33 cellular contexts compared by ENCODE assay signal in the genomic region with DNA sequence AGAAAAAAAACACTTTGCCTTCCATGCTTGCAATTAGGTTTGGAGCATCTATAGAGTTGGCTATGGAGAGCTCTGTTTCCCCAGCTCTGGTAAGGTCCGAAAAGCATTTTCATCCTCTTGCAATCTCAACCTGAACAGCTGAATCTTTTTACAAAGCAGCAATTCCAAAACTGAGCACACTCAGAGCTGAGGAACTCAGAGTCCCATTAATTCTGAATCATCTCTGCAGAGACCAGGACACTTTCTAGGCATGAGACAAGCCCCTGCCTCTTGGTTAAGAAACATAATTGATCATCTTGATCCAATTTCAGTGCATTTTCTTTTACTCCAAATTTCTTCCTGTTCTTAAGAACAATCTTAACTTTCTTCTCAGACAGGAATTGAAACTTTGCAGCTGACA. TPM values are rescaled to one million over a fixed set of nuclear protein-coding genes. Genes with fewer than 3 reads are reported as not detected.
"Had no signal": no experiment of that assay in that cellular context is flagged by ENCODE, and none has a peak within 500 bp of the region (broad histone marks: within the 10 kb centered on the region; RNA-seq: fewer than 3 reads in every experiment).

No MANE protein-coding gene starts in this region.

- H3K9me3 Mint-ChIP-seq: dendritic cell treated with granulocyte-macrophage colony-stimulating factor and Interleukin-4, amounts not matched to agents 40 ng/mL and 50 ng/mL, for 4 days; natural killer cell treated with Interleukin-12 subunit alpha and Interleukin-12 subunit beta and Interleukin-15 and Interleukin-18, amount 100 ng/mL, for 72 hours; stimulated activated naive CD8-positive, alpha-beta T cell treated with anti-CD3 and anti-CD28 coated beads, Interleukin-15, amount 100 ng/mL, for 72 hours had no signal

- H3K4me3 Mint-ChIP-seq: dendritic cell treated with granulocyte-macrophage colony-stimulating factor and Interleukin-4, amounts not matched to agents 40 ng/mL and 50 ng/mL, for 4 days; mesothelial cell of epicardium; naive B cell; natural killer cell treated with Interleukin-12 subunit alpha and Interleukin-12 subunit beta and Interleukin-15 and Interleukin-18, amount 100 ng/mL, for 72 hours; neural crest cell; stimulated activated naive CD8-positive, alpha-beta T cell treated with anti-CD3 and anti-CD28 coated beads, Interleukin-15, amount 100 ng/mL, for 72 hours had no signal

- ATAC-seq: gastrocnemius medialis; left lobe of liver; mucosa of descending colon; right lobe of liver; stimulated activated naive CD8-positive, alpha-beta T cell treated with anti-CD3 and anti-CD28 coated beads, Interleukin-15, amount 100 ng/mL, for 72 hours; upper lobe of right lung had no signal

- H3K4me3 ChIP-seq: esophagus squamous epithelium, gastrocnemius medialis, hepatocyte, mucosa of descending colon, right lobe of liver, smooth muscle cell, suprapubic skin, transverse colon, upper lobe of right lung, uterus had no signal

- H3K36me3 Mint-ChIP-seq: mesothelial cell of epicardium; natural killer cell treated with Interleukin-12 subunit alpha and Interleukin-12 subunit beta and Interleukin-15 and Interleukin-18, amount 100 ng/mL, for 72 hours had no signal

- DNase-seq: effector CD8-positive, alpha-beta T cell; esophagus squamous epithelium; gastrocnemius medialis; kidney; mesenchymal stem cell; mucosa of descending colon; naive B cell; right lobe of liver; stimulated activated CD4-positive, alpha-beta T cell treated with anti-CD3 and anti-CD28 coated beads, Interleukin-12 subunit alpha, Interleukin-12 subunit beta, amount 100 ng/mL, for 4 hours; stimulated activated CD4-positive, alpha-beta T cell treated with anti-CD3 and anti-CD28 coated beads, Interleukin-1b, Interleukin-23, amount 100 ng/mL, for 48 hours; stimulated activated CD4-positive, alpha-beta T cell treated with anti-CD3 and anti-CD28 coated beads, Interleukin-4, amount 100 ng/mL, for 1 hour; stimulated activated CD8-positive, alpha-beta memory T cell treated with anti-CD3 and anti-CD28 coated beads, Interleukin-4, amount 100 ng/mL, for 48 hours; stimulated activated naive CD4-positive, alpha-beta T cell; stimulated activated naive CD8-positive, alpha-beta T cell treated with anti-CD3 and anti-CD28 coated beads, Interleukin-15, amount 100 ng/mL, for 72 hours; transverse colon; upper lobe of right lung; uterus had no signal

- H3K36me3 ChIP-seq: esophagus squamous epithelium, gastrocnemius medialis, neutrophil, right lobe of liver, suprapubic skin, transverse colon, upper lobe of right lung, uterus had no signal

- H3K27ac ChIP-seq: esophagus squamous epithelium, gastrocnemius medialis, hepatocyte, neutrophil, parathyroid adenoma, right lobe of liver, suprapubic skin, transverse colon, upper lobe of right lung, uterus had no signal

- H3K27ac Mint-ChIP-seq: dendritic cell treated with granulocyte-macrophage colony-stimulating factor and Interleukin-4, amounts not matched to agents 40 ng/mL and 50 ng/mL, for 4 days; mesothelial cell of epicardium; natural killer cell treated with Interleukin-12 subunit alpha and Interleukin-12 subunit beta and Interleukin-15 and Interleukin-18, amount 100 ng/mL, for 72 hours; progenitor cell of endocrine pancreas; stimulated activated naive CD8-positive, alpha-beta T cell treated with anti-CD3 and anti-CD28 coated beads, Interleukin-15, amount 100 ng/mL, for 72 hours had no signal

- H3K9me3 ChIP-seq: esophagus squamous epithelium, gastrocnemius medialis, mucosa of descending colon, neutrophil, right lobe of liver, suprapubic skin, transverse colon, upper lobe of right lung, uterus had no signal

- H3K4me1 ChIP-seq: gastrocnemius medialis, parathyroid adenoma, uterus had no signal

RNA-seq across cellular contexts. Expression of a gene that starts 4.2 kb away (rescaled TPM):
- total RNA-seq: endothelial cell of umbilical vein; epithelial cell of proximal tubule; glomerular endothelial cell; kidney; left lobe of liver; liver; lung microvascular endothelial cell; mesothelial cell of epicardium; natural killer cell treated with Interleukin-12 subunit alpha and Interleukin-12 subunit beta and Interleukin-15 and Interleukin-18, amount 100 ng/mL, for 72 hours; right lobe of liver; smooth muscle cell; suprapubic skin; uterus had no signal
- polyA plus RNA-seq: endothelial cell of umbilical vein, hepatocyte, liver, smooth muscle cell had no signal
